ENCODE assay signal across 1 cellular context in the genomic region with DNA sequence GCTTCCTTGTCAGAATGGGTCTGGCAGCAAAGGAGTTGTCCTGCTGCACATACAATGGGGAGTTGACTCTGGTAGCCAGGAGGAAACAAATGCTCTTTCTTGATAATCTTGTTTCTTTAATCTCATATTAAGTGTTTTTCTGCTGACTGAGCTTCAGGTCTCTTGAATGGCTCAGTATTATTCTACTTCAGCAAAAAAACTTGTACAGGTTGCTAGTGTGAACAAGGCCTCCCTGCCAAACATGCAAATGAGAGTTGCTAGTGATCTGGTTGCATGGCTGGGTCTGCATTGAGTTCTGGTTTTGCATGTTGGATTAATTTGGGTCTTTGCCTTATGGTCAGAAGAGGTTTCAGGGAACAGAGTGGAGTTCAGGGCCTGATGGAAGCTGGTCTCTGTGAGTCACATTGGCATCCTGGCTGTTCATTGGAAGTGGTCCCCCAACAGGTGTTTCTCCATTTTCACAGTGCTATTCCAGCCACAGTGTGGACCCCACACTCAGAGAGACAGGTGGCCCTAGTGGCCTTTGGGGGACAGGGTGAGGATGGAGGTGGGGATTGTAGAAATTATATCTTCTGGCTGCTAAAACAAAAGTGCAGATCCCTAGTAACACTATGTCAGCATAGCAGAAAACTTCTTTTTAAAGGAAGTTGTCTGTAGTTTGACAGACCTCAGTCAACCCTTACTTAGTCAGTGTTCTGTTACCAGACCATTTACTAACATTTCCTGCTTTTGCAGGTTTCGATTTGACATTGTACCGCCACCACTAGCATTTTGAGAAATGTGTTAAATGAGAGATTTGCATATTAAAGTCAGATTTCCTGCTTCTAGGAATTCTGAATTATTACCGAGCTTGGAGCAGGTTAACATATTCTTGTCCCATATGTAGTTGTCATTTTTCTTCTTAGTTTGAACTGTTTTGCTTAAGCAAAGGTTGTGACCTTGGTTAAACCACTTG.
TF ChIP-seq lines count a peak whose summit lies in the region.

No MANE protein-coding gene starts in this region.

TF ChIP-seq in GM12878, 131 proteins besides CTCF, POLR2A, EP300 and RAD21 (continued from another document):
- TF ChIP-seq, protein P1, sequence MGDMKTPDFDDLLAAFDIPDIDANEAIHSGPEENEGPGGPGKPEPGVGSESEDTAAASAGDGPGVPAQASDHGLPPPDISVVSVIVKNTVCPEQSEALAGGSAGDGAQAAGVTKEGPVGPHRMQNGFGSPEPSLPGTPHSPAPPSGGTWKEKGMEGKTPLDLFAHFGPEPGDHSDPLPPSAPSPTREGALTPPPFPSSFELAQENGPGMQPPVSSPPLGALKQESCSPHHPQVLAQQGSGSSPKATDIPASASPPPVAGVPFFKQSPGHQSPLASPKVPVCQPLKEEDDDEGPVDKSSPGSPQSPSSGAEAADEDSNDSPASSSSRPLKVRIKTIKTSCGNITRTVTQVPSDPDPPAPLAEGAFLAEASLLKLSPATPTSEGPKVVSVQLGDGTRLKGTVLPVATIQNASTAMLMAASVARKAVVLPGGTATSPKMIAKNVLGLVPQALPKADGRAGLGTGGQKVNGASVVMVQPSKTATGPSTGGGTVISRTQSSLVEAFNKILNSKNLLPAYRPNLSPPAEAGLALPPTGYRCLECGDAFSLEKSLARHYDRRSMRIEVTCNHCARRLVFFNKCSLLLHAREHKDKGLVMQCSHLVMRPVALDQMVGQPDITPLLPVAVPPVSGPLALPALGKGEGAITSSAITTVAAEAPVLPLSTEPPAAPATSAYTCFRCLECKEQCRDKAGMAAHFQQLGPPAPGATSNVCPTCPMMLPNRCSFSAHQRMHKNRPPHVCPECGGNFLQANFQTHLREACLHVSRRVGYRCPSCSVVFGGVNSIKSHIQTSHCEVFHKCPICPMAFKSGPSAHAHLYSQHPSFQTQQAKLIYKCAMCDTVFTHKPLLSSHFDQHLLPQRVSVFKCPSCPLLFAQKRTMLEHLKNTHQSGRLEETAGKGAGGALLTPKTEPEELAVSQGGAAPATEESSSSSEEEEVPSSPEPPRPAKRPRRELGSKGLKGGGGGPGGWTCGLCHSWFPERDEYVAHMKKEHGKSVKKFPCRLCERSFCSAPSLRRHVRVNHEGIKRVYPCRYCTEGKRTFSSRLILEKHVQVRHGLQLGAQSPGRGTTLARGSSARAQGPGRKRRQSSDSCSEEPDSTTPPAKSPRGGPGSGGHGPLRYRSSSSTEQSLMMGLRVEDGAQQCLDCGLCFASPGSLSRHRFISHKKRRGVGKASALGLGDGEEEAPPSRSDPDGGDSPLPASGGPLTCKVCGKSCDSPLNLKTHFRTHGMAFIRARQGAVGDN (IDR thresholded peaks at IDR 0.05) = no peak
- TF ChIP-seq, protein P2, sequence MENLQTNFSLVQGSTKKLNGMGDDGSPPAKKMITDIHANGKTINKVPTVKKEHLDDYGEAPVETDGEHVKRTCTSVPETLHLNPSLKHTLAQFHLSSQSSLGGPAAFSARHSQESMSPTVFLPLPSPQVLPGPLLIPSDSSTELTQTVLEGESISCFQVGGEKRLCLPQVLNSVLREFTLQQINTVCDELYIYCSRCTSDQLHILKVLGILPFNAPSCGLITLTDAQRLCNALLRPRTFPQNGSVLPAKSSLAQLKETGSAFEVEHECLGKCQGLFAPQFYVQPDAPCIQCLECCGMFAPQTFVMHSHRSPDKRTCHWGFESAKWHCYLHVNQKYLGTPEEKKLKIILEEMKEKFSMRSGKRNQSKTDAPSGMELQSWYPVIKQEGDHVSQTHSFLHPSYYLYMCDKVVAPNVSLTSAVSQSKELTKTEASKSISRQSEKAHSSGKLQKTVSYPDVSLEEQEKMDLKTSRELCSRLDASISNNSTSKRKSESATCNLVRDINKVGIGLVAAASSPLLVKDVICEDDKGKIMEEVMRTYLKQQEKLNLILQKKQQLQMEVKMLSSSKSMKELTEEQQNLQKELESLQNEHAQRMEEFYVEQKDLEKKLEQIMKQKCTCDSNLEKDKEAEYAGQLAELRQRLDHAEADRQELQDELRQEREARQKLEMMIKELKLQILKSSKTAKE (IDR thresholded peaks at IDR 0.05; ENCODE audit: low read depth, poor library complexity, severe bottlenecking) = no peak
- TF ChIP-seq, protein P3, sequence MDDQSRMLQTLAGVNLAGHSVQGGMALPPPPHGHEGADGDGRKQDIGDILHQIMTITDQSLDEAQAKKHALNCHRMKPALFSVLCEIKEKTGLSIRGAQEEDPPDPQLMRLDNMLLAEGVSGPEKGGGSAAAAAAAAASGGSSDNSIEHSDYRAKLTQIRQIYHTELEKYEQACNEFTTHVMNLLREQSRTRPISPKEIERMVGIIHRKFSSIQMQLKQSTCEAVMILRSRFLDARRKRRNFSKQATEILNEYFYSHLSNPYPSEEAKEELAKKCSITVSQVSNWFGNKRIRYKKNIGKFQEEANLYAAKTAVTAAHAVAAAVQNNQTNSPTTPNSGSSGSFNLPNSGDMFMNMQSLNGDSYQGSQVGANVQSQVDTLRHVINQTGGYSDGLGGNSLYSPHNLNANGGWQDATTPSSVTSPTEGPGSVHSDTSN (IDR thresholded peaks at IDR 0.05; ENCODE audit: insufficient replicate concordance, low read depth, low read length) = no peak
- peak; percentile 61; the same call in 1 of the 2 replicates for TF ChIP-seq RUNX3 (IDR thresholded peaks at IDR 0.05; ENCODE audit: low read length)
- peak; percentile 83 for TF ChIP-seq IKZF1 (conservative IDR thresholded peaks at IDR 0.05)
- peak; percentile 30; the same call in 1 of the 2 replicates for TF ChIP-seq MTA2 (IDR thresholded peaks at IDR 0.05; ENCODE audit: low read depth)
- TF ChIP-seq GATAD2B (conservative IDR thresholded peaks at IDR 0.05; ENCODE audit: low read depth) = peak; percentile 26; the same call in 1 of the 2 replicates
- peak; percentile 28; the same call in 1 of the 2 replicates for TF ChIP-seq BMI1 (IDR thresholded peaks at IDR 0.05; ENCODE audit: borderline replicate concordance)
- TF ChIP-seq, protein P4, sequence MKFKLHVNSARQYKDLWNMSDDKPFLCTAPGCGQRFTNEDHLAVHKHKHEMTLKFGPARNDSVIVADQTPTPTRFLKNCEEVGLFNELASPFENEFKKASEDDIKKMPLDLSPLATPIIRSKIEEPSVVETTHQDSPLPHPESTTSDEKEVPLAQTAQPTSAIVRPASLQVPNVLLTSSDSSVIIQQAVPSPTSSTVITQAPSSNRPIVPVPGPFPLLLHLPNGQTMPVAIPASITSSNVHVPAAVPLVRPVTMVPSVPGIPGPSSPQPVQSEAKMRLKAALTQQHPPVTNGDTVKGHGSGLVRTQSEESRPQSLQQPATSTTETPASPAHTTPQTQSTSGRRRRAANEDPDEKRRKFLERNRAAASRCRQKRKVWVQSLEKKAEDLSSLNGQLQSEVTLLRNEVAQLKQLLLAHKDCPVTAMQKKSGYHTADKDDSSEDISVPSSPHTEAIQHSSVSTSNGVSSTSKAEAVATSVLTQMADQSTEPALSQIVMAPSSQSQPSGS (IDR thresholded peaks at IDR 0.05; ENCODE audit: low read length) = no peak
- no peak for TF ChIP-seq SIN3A (IDR thresholded peaks at IDR 0.05; ENCODE audit: low read depth, low read length)
- 0 out of 2 replicates have a peak, but pooled peaks have one; percentile 25 for TF ChIP-seq SMARCA5 (IDR thresholded peaks at IDR 0.05)
- no peak for TF ChIP-seq KLF5 (IDR thresholded peaks at IDR 0.05; ENCODE audit: partially characterized antibody)
- TF ChIP-seq NR2F1 (conservative IDR thresholded peaks at IDR 0.05) = peak; percentile 81
- peak in 1 of 2 experiments; percentile 61; a peak in 1 of 4 replicates for TF ChIP-seq ETV6 (conservative IDR thresholded peaks at IDR 0.05 in 1 of 2, IDR thresholded peaks at IDR 0.05 in 1 of 2; ENCODE audit: borderline replicate concordance in 1 of 2, low read depth in 1 of 2)
- no peak for TF ChIP-seq RBBP5 (conservative IDR thresholded peaks at IDR 0.05)
- TF ChIP-seq HCFC1 (IDR thresholded peaks at IDR 0.05; ENCODE audit: low read length) = no peak
- no peak for TF ChIP-seq ZNF622 (IDR thresholded peaks at IDR 0.05)
- TF ChIP-seq, protein P5, sequence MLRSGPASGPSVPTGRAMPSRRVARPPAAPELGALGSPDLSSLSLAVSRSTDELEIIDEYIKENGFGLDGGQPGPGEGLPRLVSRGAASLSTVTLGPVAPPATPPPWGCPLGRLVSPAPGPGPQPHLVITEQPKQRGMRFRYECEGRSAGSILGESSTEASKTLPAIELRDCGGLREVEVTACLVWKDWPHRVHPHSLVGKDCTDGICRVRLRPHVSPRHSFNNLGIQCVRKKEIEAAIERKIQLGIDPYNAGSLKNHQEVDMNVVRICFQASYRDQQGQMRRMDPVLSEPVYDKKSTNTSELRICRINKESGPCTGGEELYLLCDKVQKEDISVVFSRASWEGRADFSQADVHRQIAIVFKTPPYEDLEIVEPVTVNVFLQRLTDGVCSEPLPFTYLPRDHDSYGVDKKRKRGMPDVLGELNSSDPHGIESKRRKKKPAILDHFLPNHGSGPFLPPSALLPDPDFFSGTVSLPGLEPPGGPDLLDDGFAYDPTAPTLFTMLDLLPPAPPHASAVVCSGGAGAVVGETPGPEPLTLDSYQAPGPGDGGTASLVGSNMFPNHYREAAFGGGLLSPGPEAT (IDR thresholded peaks at IDR 0.05; ENCODE audit: low read depth) = peak; percentile 46; the same call in 1 of the 2 replicates
- peak; percentile 84 to 93 for TF ChIP-seq IKZF2 (IDR thresholded peaks at IDR 0.05)
- TF ChIP-seq, protein P6, sequence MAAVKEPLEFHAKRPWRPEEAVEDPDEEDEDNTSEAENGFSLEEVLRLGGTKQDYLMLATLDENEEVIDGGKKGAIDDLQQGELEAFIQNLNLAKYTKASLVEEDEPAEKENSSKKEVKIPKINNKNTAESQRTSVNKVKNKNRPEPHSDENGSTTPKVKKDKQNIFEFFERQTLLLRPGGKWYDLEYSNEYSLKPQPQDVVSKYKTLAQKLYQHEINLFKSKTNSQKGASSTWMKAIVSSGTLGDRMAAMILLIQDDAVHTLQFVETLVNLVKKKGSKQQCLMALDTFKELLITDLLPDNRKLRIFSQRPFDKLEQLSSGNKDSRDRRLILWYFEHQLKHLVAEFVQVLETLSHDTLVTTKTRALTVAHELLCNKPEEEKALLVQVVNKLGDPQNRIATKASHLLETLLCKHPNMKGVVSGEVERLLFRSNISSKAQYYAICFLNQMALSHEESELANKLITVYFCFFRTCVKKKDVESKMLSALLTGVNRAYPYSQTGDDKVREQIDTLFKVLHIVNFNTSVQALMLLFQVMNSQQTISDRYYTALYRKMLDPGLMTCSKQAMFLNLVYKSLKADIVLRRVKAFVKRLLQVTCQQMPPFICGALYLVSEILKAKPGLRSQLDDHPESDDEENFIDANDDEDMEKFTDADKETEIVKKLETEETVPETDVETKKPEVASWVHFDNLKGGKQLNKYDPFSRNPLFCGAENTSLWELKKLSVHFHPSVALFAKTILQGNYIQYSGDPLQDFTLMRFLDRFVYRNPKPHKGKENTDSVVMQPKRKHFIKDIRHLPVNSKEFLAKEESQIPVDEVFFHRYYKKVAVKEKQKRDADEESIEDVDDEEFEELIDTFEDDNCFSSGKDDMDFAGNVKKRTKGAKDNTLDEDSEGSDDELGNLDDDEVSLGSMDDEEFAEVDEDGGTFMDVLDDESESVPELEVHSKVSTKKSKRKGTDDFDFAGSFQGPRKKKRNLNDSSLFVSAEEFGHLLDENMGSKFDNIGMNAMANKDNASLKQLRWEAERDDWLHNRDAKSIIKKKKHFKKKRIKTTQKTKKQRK (IDR thresholded peaks at IDR 0.05; ENCODE audit: low read depth, low read length) = no peak
- no peak for TF ChIP-seq HDAC2 (IDR thresholded peaks at IDR 0.05)
- TF ChIP-seq, protein P7, sequence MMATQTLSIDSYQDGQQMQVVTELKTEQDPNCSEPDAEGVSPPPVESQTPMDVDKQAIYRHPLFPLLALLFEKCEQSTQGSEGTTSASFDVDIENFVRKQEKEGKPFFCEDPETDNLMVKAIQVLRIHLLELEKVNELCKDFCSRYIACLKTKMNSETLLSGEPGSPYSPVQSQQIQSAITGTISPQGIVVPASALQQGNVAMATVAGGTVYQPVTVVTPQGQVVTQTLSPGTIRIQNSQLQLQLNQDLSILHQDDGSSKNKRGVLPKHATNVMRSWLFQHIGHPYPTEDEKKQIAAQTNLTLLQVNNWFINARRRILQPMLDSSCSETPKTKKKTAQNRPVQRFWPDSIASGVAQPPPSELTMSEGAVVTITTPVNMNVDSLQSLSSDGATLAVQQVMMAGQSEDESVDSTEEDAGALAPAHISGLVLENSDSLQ (IDR thresholded peaks at IDR 0.05) = 0 out of 2 replicates have a peak, but pooled peaks have one; percentile 7
- no peak for TF ChIP-seq BCL11A (IDR thresholded peaks at IDR 0.05; ENCODE audit: low read depth, low read length)
- TF ChIP-seq PAX5 (IDR thresholded peaks at IDR 0.05; ENCODE audit: borderline replicate concordance, low read depth, low read length) = peak; percentile 26; the same call in 1 of the 2 replicates
- TF ChIP-seq TCF12 (IDR thresholded peaks at IDR 0.05; ENCODE audit: low read depth, low read length) = no peak
- TF ChIP-seq NRF1 (conservative IDR thresholded peaks at IDR 0.05; ENCODE audit: low read depth, low read length) = no peak
